ENCODE assay signal across 17 cellular contexts in the genomic region with DNA sequence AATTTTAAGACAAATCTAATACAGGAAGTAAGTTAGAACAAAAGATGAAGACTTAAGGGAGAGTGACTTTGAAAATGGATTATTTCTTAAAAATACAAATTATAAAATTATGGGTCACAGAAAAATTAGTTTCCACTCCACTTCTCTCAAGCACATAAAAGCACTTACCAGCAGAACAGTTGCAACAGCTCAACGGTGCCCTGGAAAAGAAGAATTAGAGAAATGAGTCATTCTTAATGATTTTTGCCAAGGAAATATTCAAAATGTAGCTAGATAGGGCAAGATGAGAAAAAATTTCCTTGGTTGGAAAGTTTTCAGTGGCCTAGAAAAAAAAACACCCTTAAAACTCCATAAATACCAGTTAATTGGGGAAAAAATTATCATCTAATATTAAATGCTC.
"Had no signal": no experiment of that assay in that cellular context is flagged by ENCODE, and none has a peak within 500 bp of the region (broad histone marks: within the 10 kb centered on the region; RNA-seq: fewer than 3 reads in every experiment).

No MANE protein-coding gene starts in this region.

- H3K4me1 ChIP-seq: sigmoid colon, suprapubic skin, upper lobe of right lung had no signal

- DNase-seq: activated CD4-positive, alpha-beta memory T cell treated with anti-CD3 and anti-CD28 coated beads, Interleukin-2, amount 10 ng/mL, durations not matched to agents 7 days and 5 days; activated gamma-delta T cell; activated T-cell treated with anti-CD3 and anti-CD28 coated beads, Interleukin-2, amount 50 U/mL, for 48 hours; anterior cingulate cortex; caudate nucleus; cortex of kidney; effector CD8-positive, alpha-beta T cell; foreskin keratinocyte; mucosa of descending colon; natural killer cell; sigmoid colon; stimulated activated CD4-positive, alpha-beta T cell treated with anti-CD3 and anti-CD28 coated beads, Interleukin-12 subunit alpha, Interleukin-12 subunit beta, amount 100 ng/mL, for 4 hours; stimulated activated naive CD4-positive, alpha-beta T cell treated with Interleukin-2 at 50 U/mL for 16 hours; T-cell; T1000; upper lobe of right lung had no signal

- H3K4me3 ChIP-seq: mucosa of descending colon, sigmoid colon, suprapubic skin, upper lobe of right lung had no signal

- H3K36me3 ChIP-seq: sigmoid colon, suprapubic skin, upper lobe of right lung had no signal

- H3K27me3 ChIP-seq: foreskin keratinocyte, sigmoid colon, suprapubic skin, upper lobe of right lung had no signal

- H3K9me3 ChIP-seq: suprapubic skin, upper lobe of right lung had no signal

- H3K27ac ChIP-seq: foreskin keratinocyte, sigmoid colon, suprapubic skin, upper lobe of right lung had no signal
